ENCODE assay signal across 1 cellular context in the genomic region with DNA sequence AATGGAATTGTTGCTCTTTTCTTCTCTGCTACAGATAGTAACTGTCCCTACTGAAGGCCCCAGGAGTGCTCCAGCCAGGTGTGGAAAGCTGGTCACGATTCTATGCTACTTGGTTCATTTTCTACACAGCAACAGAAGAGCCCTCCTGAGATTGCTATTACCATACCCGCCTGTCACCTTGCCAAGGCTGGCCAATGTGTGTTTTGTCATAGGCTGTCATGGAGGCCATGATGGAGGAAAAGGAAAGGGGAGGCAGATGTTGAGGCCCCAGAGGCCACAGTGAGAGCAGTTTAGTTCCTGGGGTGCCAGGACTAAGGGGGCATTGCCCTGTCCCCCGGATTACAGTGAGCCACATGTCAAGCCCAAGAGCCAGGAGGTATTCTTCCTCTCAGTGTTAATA.
TF ChIP-seq lines count a peak whose summit lies in the region.

No MANE protein-coding gene starts in this region.

TF ChIP-seq in liver, 16 proteins besides CTCF, POLR2A, EP300 and RAD21 (continued from another document):
- TF ChIP-seq, protein P1, sequence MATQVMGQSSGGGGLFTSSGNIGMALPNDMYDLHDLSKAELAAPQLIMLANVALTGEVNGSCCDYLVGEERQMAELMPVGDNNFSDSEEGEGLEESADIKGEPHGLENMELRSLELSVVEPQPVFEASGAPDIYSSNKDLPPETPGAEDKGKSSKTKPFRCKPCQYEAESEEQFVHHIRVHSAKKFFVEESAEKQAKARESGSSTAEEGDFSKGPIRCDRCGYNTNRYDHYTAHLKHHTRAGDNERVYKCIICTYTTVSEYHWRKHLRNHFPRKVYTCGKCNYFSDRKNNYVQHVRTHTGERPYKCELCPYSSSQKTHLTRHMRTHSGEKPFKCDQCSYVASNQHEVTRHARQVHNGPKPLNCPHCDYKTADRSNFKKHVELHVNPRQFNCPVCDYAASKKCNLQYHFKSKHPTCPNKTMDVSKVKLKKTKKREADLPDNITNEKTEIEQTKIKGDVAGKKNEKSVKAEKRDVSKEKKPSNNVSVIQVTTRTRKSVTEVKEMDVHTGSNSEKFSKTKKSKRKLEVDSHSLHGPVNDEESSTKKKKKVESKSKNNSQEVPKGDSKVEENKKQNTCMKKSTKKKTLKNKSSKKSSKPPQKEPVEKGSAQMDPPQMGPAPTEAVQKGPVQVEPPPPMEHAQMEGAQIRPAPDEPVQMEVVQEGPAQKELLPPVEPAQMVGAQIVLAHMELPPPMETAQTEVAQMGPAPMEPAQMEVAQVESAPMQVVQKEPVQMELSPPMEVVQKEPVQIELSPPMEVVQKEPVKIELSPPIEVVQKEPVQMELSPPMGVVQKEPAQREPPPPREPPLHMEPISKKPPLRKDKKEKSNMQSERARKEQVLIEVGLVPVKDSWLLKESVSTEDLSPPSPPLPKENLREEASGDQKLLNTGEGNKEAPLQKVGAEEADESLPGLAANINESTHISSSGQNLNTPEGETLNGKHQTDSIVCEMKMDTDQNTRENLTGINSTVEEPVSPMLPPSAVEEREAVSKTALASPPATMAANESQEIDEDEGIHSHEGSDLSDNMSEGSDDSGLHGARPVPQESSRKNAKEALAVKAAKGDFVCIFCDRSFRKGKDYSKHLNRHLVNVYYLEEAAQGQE (IDR thresholded peaks at IDR 0.05) = no peak
- TF ChIP-seq, protein P2, sequence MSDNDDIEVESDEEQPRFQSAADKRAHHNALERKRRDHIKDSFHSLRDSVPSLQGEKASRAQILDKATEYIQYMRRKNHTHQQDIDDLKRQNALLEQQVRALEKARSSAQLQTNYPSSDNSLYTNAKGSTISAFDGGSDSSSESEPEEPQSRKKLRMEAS (IDR thresholded peaks at IDR 0.05) = no peak
- TF ChIP-seq FOXA2 (IDR thresholded peaks at IDR 0.05) (no peak), TAF1 (conservative IDR thresholded peaks at IDR 0.05) (no peak), GABPA (IDR thresholded peaks at IDR 0.05 in 1 of 2, conservative IDR thresholded peaks at IDR 0.05 in 1 of 2) (no peak), HNF4A (conservative IDR thresholded peaks at IDR 0.05) (no peak), YY1 (IDR thresholded peaks at IDR 0.05) (no peak), EGR1 (IDR thresholded peaks at IDR 0.05; ENCODE audit: low read depth in 2 of 2) (no peak), JUND (IDR thresholded peaks at IDR 0.05) (no peak), RXRA (IDR thresholded peaks at IDR 0.05) (no peak)
